ENCODE assay signal across 1 cellular context in the genomic region with DNA sequence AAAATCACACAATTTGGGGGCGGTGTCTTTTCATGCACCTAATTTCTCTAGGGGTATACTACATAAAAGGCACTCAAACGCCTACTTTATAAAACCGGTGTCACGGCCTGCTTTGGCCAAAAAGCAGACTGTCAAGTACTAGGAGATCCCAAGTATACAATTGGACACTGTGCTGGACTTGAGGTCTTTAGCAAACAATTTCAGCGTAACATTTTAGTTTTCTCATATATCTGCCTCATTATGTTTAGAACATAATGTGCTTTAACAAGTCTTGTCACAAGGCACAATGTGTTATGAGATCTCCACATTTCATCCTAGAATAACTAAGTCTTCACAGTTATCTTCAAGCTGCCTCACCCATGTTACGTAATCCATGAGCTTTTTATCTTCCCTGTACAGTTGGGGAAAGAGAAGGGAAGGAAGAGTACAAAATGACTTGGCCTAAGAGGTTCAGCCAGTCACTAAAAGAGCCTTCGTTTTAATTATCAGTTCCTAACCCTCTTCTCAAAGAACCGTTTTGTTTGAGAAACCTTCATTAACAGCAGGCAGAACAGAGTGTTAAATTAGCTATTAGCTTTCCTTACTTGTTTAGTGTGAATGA.
TF ChIP-seq lines count a peak whose summit lies in the region.

No MANE protein-coding gene starts in this region.

TF ChIP-seq in H1, 55 proteins besides CTCF, POLR2A, EP300 and RAD21:
- TF ChIP-seq CHD2 (IDR thresholded peaks at IDR 0.05; ENCODE audit: low read length) (no peak), YY1 (IDR thresholded peaks at IDR 0.05; ENCODE audit: low read depth, low read length) (no peak), RNF2 (IDR thresholded peaks at IDR 0.05; ENCODE audit: borderline replicate concordance, low read depth, low read length, missing control alignments, poor library complexity, severe bottlenecking) (no peak), MAX (IDR thresholded peaks at IDR 0.05) (no peak), CBX5 (IDR thresholded peaks at IDR 0.05; ENCODE audit: low read depth, low read length) (no peak), TBP (IDR thresholded peaks at IDR 0.05; ENCODE audit: low read depth, low read length) (no peak), KDM1A (IDR thresholded peaks at IDR 0.05; ENCODE audit: borderline replicate concordance, low read length) (no peak), EGR1 (IDR thresholded peaks at IDR 0.05; ENCODE audit: borderline replicate concordance, low read depth, low read length) (no peak), TEAD4 (IDR thresholded peaks at IDR 0.05; ENCODE audit: low read depth, low read length) (no peak), EZH2 (IDR thresholded peaks at IDR 0.05; ENCODE audit: low read depth, low read length, severe bottlenecking) (no peak), JUN (IDR thresholded peaks at IDR 0.05; ENCODE audit: low read depth, low read length) (no peak), TAF1 (IDR thresholded peaks at IDR 0.05; ENCODE audit: low read depth, low read length) (no peak), KDM4A (IDR thresholded peaks at IDR 0.05; ENCODE audit: low read depth, low read length, severe bottlenecking) (no peak), GTF2F1 (IDR thresholded peaks at IDR 0.05; ENCODE audit: borderline replicate concordance, low read depth, low read length) (no peak), RXRA (IDR thresholded peaks at IDR 0.05; ENCODE audit: insufficient read depth, low read depth, low read length) (no peak), POLR2AphosphoS5 (IDR thresholded peaks at IDR 0.05; ENCODE audit: low read depth, low read length) (no peak), ATF3 (IDR thresholded peaks at IDR 0.05; ENCODE audit: insufficient read depth, low read depth, low read length) (no peak)
- TF ChIP-seq, protein P1, sequence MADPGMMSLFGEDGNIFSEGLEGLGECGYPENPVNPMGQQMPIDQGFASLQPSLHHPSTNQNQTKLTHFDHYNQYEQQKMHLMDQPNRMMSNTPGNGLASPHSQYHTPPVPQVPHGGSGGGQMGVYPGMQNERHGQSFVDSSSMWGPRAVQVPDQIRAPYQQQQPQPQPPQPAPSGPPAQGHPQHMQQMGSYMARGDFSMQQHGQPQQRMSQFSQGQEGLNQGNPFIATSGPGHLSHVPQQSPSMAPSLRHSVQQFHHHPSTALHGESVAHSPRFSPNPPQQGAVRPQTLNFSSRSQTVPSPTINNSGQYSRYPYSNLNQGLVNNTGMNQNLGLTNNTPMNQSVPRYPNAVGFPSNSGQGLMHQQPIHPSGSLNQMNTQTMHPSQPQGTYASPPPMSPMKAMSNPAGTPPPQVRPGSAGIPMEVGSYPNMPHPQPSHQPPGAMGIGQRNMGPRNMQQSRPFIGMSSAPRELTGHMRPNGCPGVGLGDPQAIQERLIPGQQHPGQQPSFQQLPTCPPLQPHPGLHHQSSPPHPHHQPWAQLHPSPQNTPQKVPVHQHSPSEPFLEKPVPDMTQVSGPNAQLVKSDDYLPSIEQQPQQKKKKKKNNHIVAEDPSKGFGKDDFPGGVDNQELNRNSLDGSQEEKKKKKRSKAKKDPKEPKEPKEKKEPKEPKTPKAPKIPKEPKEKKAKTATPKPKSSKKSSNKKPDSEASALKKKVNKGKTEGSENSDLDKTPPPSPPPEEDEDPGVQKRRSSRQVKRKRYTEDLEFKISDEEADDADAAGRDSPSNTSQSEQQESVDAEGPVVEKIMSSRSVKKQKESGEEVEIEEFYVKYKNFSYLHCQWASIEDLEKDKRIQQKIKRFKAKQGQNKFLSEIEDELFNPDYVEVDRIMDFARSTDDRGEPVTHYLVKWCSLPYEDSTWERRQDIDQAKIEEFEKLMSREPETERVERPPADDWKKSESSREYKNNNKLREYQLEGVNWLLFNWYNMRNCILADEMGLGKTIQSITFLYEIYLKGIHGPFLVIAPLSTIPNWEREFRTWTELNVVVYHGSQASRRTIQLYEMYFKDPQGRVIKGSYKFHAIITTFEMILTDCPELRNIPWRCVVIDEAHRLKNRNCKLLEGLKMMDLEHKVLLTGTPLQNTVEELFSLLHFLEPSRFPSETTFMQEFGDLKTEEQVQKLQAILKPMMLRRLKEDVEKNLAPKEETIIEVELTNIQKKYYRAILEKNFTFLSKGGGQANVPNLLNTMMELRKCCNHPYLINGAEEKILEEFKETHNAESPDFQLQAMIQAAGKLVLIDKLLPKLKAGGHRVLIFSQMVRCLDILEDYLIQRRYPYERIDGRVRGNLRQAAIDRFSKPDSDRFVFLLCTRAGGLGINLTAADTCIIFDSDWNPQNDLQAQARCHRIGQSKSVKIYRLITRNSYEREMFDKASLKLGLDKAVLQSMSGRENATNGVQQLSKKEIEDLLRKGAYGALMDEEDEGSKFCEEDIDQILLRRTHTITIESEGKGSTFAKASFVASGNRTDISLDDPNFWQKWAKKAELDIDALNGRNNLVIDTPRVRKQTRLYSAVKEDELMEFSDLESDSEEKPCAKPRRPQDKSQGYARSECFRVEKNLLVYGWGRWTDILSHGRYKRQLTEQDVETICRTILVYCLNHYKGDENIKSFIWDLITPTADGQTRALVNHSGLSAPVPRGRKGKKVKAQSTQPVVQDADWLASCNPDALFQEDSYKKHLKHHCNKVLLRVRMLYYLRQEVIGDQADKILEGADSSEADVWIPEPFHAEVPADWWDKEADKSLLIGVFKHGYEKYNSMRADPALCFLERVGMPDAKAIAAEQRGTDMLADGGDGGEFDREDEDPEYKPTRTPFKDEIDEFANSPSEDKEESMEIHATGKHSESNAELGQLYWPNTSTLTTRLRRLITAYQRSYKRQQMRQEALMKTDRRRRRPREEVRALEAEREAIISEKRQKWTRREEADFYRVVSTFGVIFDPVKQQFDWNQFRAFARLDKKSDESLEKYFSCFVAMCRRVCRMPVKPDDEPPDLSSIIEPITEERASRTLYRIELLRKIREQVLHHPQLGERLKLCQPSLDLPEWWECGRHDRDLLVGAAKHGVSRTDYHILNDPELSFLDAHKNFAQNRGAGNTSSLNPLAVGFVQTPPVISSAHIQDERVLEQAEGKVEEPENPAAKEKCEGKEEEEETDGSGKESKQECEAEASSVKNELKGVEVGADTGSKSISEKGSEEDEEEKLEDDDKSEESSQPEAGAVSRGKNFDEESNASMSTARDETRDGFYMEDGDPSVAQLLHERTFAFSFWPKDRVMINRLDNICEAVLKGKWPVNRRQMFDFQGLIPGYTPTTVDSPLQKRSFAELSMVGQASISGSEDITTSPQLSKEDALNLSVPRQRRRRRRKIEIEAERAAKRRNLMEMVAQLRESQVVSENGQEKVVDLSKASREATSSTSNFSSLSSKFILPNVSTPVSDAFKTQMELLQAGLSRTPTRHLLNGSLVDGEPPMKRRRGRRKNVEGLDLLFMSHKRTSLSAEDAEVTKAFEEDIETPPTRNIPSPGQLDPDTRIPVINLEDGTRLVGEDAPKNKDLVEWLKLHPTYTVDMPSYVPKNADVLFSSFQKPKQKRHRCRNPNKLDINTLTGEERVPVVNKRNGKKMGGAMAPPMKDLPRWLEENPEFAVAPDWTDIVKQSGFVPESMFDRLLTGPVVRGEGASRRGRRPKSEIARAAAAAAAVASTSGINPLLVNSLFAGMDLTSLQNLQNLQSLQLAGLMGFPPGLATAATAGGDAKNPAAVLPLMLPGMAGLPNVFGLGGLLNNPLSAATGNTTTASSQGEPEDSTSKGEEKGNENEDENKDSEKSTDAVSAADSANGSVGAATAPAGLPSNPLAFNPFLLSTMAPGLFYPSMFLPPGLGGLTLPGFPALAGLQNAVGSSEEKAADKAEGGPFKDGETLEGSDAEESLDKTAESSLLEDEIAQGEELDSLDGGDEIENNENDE (IDR thresholded peaks at IDR 0.05; ENCODE audit: insufficient replicate concordance, low read length): no peak
